In the genomic region with DNA sequence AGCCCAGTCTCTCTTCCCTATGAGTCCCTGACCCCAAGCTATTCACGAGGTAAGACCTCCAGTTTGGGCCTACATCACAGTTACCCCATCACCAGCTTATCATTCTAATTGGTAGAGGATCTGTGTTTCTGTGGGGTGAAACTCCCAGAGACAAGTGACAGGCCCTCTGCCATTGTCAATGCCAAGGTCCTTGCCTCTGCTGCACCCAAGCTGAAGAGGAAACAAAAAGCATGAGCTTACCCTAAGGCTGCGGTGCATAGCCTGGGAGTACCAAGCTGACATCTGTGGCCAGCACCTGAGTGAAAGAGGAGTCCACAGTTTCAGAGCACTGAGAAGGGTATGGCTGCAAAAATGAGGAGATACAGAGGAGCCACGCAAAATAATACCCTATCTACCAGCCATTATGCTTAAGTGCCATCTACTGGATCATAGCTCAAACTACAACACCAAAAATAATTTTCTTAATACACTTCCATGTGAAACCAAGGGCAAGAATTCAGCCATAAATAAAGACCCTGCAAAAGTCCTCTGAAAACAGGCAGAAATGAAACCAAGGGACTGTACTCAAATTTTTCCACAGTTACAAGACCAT, we compare ENCODE assay signal across 9 cellular contexts.
DNase-seq lines count a peak whose midpoint lies in the region; ATAC-seq and TF ChIP-seq lines count a peak whose summit lies in the region.
"Had no signal": no experiment of that assay in that cellular context is flagged by ENCODE, and none has a peak within 500 bp of the region (broad histone marks: within the 10 kb centered on the region; RNA-seq: fewer than 3 reads in every experiment).

No MANE protein-coding gene starts in this region.

- no peak overlapping the region for H3K9ac ChIP-seq in H9 (ENCODE audit: extremely low read depth, insufficient read length, low read length)

- no CpG with 5 or more reads among the region's 3 CpGs for WGBS in H9 (ENCODE audit: extremely low coverage, insufficient read length, low lambda C conversion rate)
- 45 to 56% methylated on average over 3 of the region's 3 CpGs for WGBS in thyroid gland, 2 donors

- no peak overlapping the region for H3K56ac ChIP-seq in H9 (ENCODE audit: insufficient read length, low read depth, low read length)

- peaks cover 7% of the 10 kb centered on the region for H3K9me3 ChIP-seq in H9 (ENCODE audit: control insufficient read depth, low read depth, low read length)
- H3K9me3 ChIP-seq in thyroid gland: no peaks in the 10 kb centered on the region

- H3K27me3 Mint-ChIP-seq in H9 (ENCODE audit: low read depth): no peaks in the 10 kb centered on the region
- H3K27me3 Mint-ChIP-seq in activated naive CD8-positive, alpha-beta T cell treated with anti-CD3 and anti-CD28 coated beads, Interleukin-2, amount 50 U/mL, for 24 hours: no peaks in the 10 kb centered on the region
- H3K27me3 Mint-ChIP-seq: memory B cell had no signal

- H3K4me1 ChIP-seq in H9 (ENCODE audit: insufficient read depth, low read length) (no peaks in the 10 kb centered on the region), thyroid gland (no peaks in the 10 kb centered on the region)

- H3K4me3 Mint-ChIP-seq in H9: no peak overlapping the region
- no peak overlapping the region for H3K4me3 Mint-ChIP-seq in activated naive CD8-positive, alpha-beta T cell treated with anti-CD3 and anti-CD28 coated beads, Interleukin-2, amount 50 U/mL, for 24 hours
- H3K4me3 Mint-ChIP-seq: memory B cell had no signal

- H3K18ac ChIP-seq in H9 (ENCODE audit: insufficient read length, low read depth, low read length): no peak overlapping the region

- H2BK5ac ChIP-seq in H9 (ENCODE audit: insufficient read length, low read length): no peak overlapping the region

- no peak overlapping the region for H2BK20ac ChIP-seq in H9 (ENCODE audit: low read depth, low read length, poor library complexity, severe bottlenecking)

- intact Hi-C loops in thyroid gland (cut with DNase I): no loop called here

- H3K4me3 ChIP-seq in thyroid gland (replicated peaks in 1 of 3): no peak overlapping the region

- no peak overlapping the region for H2BK12ac ChIP-seq in H9 (ENCODE audit: insufficient read length, low read depth, low read length)

- H3K23ac ChIP-seq in H9 (ENCODE audit: insufficient read length, low read depth, low read length): no peak overlapping the region

- H3K4ac ChIP-seq in H9 (ENCODE audit: low read depth, low read length): no peak overlapping the region

- peaks cover 0 to 3% of the 10 kb centered on the region in 2 experiments; a peak in 1 of 4 replicates for H3K4me1 Mint-ChIP-seq in H9
- H3K4me1 Mint-ChIP-seq in activated naive CD8-positive, alpha-beta T cell treated with anti-CD3 and anti-CD28 coated beads, Interleukin-2, amount 50 U/mL, for 24 hours: no peaks in the 10 kb centered on the region
- H3K4me1 Mint-ChIP-seq: memory B cell had no signal

- H3K23me2 ChIP-seq in H9 (ENCODE audit: insufficient read length, low read depth, low read length, poor library complexity, severe bottlenecking): no peaks in the 10 kb centered on the region

- no peak overlapping the region for H3T11ph ChIP-seq in H9 (ENCODE audit: low read length)

- no peaks in the 10 kb centered on the region for H3K79me2 ChIP-seq in H9 (ENCODE audit: insufficient read depth, low read length)

- peaks cover 13 to 38% (median 30%) of the 10 kb centered on the region in 3 experiments for H3K36me3 Mint-ChIP-seq in H9 (ENCODE audit: insufficient read depth in 1 of 3, low read depth in 3 of 3)
- no peaks in the 10 kb centered on the region for H3K36me3 Mint-ChIP-seq in activated naive CD8-positive, alpha-beta T cell treated with anti-CD3 and anti-CD28 coated beads, Interleukin-2, amount 50 U/mL, for 24 hours (ENCODE audit: low read depth)
- H3K36me3 Mint-ChIP-seq: memory B cell had no signal

- no peak overlapping the region for H3K4me2 ChIP-seq in H9 (ENCODE audit: insufficient read depth, insufficient read length, low read length)

- H3K27me3 ChIP-seq in H9 (ENCODE audit: insufficient read depth, low read length): no peaks in the 10 kb centered on the region
- H3K27me3 ChIP-seq in thyroid gland: no peaks in the 10 kb centered on the region

- no peak overlapping the region for H4K5ac ChIP-seq in H9 (ENCODE audit: insufficient read length, low read depth, low read length)

- no peak overlapping the region for H3K27ac Mint-ChIP-seq in H9
- no peak overlapping the region for H3K27ac Mint-ChIP-seq in activated naive CD8-positive, alpha-beta T cell treated with anti-CD3 and anti-CD28 coated beads, Interleukin-2, amount 50 U/mL, for 24 hours
- H3K27ac Mint-ChIP-seq: memory B cell had no signal

- H2BK15ac ChIP-seq in H9 (ENCODE audit: low read depth, low read length): no peak overlapping the region

- H3K14ac ChIP-seq in H9 (ENCODE audit: insufficient read depth, low read length): no peak overlapping the region

- peaks cover 32 to 35% of the 10 kb centered on the region in 2 experiments for H3K9me3 Mint-ChIP-seq in H9
- peaks cover 24% of the 10 kb centered on the region for H3K9me3 Mint-ChIP-seq in activated naive CD8-positive, alpha-beta T cell treated with anti-CD3 and anti-CD28 coated beads, Interleukin-2, amount 50 U/mL, for 24 hours

- no peak overlapping the region for H3K27ac ChIP-seq in H9 (ENCODE audit: insufficient read length, low read depth, low read length)
- H3K27ac ChIP-seq in thyroid gland: no peak overlapping the region

- no peak for TF ChIP-seq POLR2A in thyroid gland (IDR thresholded peaks at IDR 0.05)

- no peaks in the 10 kb centered on the region for H3K79me1 ChIP-seq in H9 (ENCODE audit: insufficient read depth, low read depth, low read length, poor library complexity, severe bottlenecking)

- no peaks in the 10 kb centered on the region for H4K20me1 ChIP-seq in H9 (ENCODE audit: control insufficient read depth, insufficient read depth, insufficient read length)

- TF ChIP-seq CTCF in H9 (conservative IDR thresholded peaks at IDR 0.05): peak; percentile 76
- peak in 3 of 6 experiments; percentile 37 to 38 (median 38) for TF ChIP-seq CTCF in thyroid gland (IDR thresholded peaks at IDR 0.05)

- H2AFZ ChIP-seq in H9 (ENCODE audit: low read length): no peak overlapping the region

- DNase-seq in CD1c-positive myeloid dendritic cell (ENCODE audit: extremely low spot score): peak; percentile 25
- no peak for DNase-seq in H9
- peak; percentile 34 to 62 for DNase-seq in NCI-H526 (lab: John Stamatoyannopoulos, UW)
- peak; percentile 5 for DNase-seq in globus pallidus (ENCODE audit: low spot score)
- no peak for DNase-seq in thyroid gland
- no peak for DNase-seq in activated naive CD8-positive, alpha-beta T cell treated with anti-CD3 and anti-CD28 coated beads, Interleukin-2, amount 50 U/mL, for 24 hours
- no peak for DNase-seq in SW 1271 (lab: John Stamatoyannopoulos, UW)
- DNase-seq in AG08396 (ENCODE audit: low spot score): no peak

- no peak for ATAC-seq in activated naive CD8-positive, alpha-beta T cell treated with anti-CD3 and anti-CD28 coated beads, Interleukin-2, amount 50 U/mL, for 24 hours

- no peak overlapping the region for H4K91ac ChIP-seq in H9 (ENCODE audit: insufficient read length, low read depth, low read length)

- no peak overlapping the region for H2AK5ac ChIP-seq in H9 (ENCODE audit: insufficient read length, low read length)

- H4K8ac ChIP-seq in H9 (replicated peaks; ENCODE audit: insufficient read length, low read depth, low read length): no peak overlapping the region

- H3K36me3 ChIP-seq in thyroid gland: no peaks in the 10 kb centered on the region

- H2BK120ac ChIP-seq in H9 (ENCODE audit: low read depth, low read length, poor library complexity, severe bottlenecking): no peak overlapping the region

Comparison
In these comparisons a context has a peak if more than half of its experiments do, and no peak if none do; other contexts are left out.
1. DNase-seq: peak in CD1c-positive myeloid dendritic cell (single experiment), NCI-H526 (2 of 2) and globus pallidus (single experiment); none in H9 (single experiment), thyroid gland (0 of 2), activated naive CD8-positive, alpha-beta T cell treated with anti-CD3 and anti-CD28 coated beads, Interleukin-2, amount 50 U/mL, for 24 hours (single experiment), SW 1271 (0 of 2) and AG08396 (single experiment).